10 cellular contexts compared by ENCODE assay signal in genomic region chr2:96508521-96509113, GRCh38. TPM values are rescaled to one million over a fixed set of nuclear protein-coding genes. Genes with fewer than 3 reads are reported as not detected.
DNase-seq lines count a peak whose midpoint lies in the region; ATAC-seq, FAIRE-seq and TF ChIP-seq lines count a peak whose summit lies in the region.
"Had no signal": no experiment of that assay in that cellular context is flagged by ENCODE, and none has a peak within 500 bp of the region (broad histone marks: within the 10 kb centered on the region; RNA-seq: fewer than 3 reads in every experiment).

No MANE protein-coding gene starts in this region.

- H3K27me3 Mint-ChIP-seq in astrocyte (ENCODE audit: low read depth, unreplicated experiment) (peaks cover 28% of the 10 kb centered on the region), memory B cell (peaks cover 2% of the 10 kb centered on the region)

- H3K9ac ChIP-seq in BLaER1 = no peak overlapping the region
- H3K9ac ChIP-seq in astrocyte (ENCODE audit: low read length) = no peak overlapping the region

- no peaks in the 10 kb centered on the region for H3K36me3 Mint-ChIP-seq in astrocyte (ENCODE audit: low read depth, unreplicated experiment)
- H3K36me3 Mint-ChIP-seq in memory B cell = no peaks in the 10 kb centered on the region
- H3K36me3 Mint-ChIP-seq: CD4-positive, alpha-beta memory T cell had no signal

- H3K9me3 ChIP-seq in BLaER1 (no peaks in the 10 kb centered on the region), astrocyte (ENCODE audit: insufficient read depth, low read depth, low read length) (no peaks in the 10 kb centered on the region)
- H3K9me3 ChIP-seq: gastrocnemius medialis had no signal

- H3K27ac ChIP-seq in BLaER1 (no peak overlapping the region), astrocyte (ENCODE audit: low read depth, low read length) (no peak overlapping the region)

- H3K27me3 ChIP-seq in BLaER1 (no peaks in the 10 kb centered on the region), astrocyte (ENCODE audit: insufficient read depth, low read length) (peaks cover 7% of the 10 kb centered on the region)
- H3K27me3 ChIP-seq: gastrocnemius medialis had no signal

- H3K4me2 ChIP-seq in BLaER1 = peak overlapping the region; percentile 83
- H3K4me2 ChIP-seq in astrocyte (ENCODE audit: low read length) = peak overlapping the region; percentile 82

- FAIRE-seq in astrocyte (lab: Jason Lieb, UNC) (no peak), RCC 7860 (lab: Jason Lieb, UNC) (no peak)

- DNase-seq in astrocyte (ENCODE audit: low read depth) (no peak), memory B cell (ENCODE audit: low spot score in 2 of 2) (no peak), RCC 7860 (ENCODE audit: low spot score) (no peak), NCI-H345 (lab: John Stamatoyannopoulos, UW) (no peak), NCI-H2081 treated with DMSO at 0.1 percent for 48 hours (lab: John Stamatoyannopoulos, UW) (no peak)

- no peak overlapping the region for H3K4me3 ChIP-seq in BLaER1
- no peak overlapping the region for H3K4me3 ChIP-seq in astrocyte (ENCODE audit: insufficient read depth, low read depth, low read length)

- no peak for TF ChIP-seq CTCF in astrocyte (IDR thresholded peaks at IDR 0.05; ENCODE audit: insufficient read depth, low read depth, low read length)

- H4K20me1 ChIP-seq in BLaER1 (no peaks in the 10 kb centered on the region), astrocyte (ENCODE audit: insufficient read depth, low read length) (no peaks in the 10 kb centered on the region)

- H3K4me3 Mint-ChIP-seq in astrocyte (ENCODE audit: unreplicated experiment) = no peak overlapping the region
- peak overlapping the region; percentile 73 for H3K4me3 Mint-ChIP-seq in memory B cell

- H2AFZ ChIP-seq in astrocyte (ENCODE audit: low read depth, low read length) = peak overlapping the region; percentile 56

- H3K79me2 ChIP-seq in astrocyte (ENCODE audit: insufficient read depth, low read length) = no peaks in the 10 kb centered on the region

- H3K27ac Mint-ChIP-seq in astrocyte (ENCODE audit: unreplicated experiment) (no peak overlapping the region), memory B cell (no peak overlapping the region)

- ATAC-seq in GM21423 (IDR thresholded peaks at IDR 0.05; ENCODE audit: unreplicated experiment) = peak; percentile 8
- no peak for ATAC-seq in memory B cell (ENCODE audit: low read depth)
- ATAC-seq in GM19351 (IDR thresholded peaks at IDR 0.05; ENCODE audit: unreplicated experiment) = no peak

- peaks cover 35% of the 10 kb centered on the region for H3K4me1 ChIP-seq in BLaER1
- peaks cover 11% of the 10 kb centered on the region for H3K4me1 ChIP-seq in astrocyte (ENCODE audit: insufficient read depth, low read length)

- H3K4me1 Mint-ChIP-seq in astrocyte (ENCODE audit: low read depth, unreplicated experiment) (peaks cover 12% of the 10 kb centered on the region), memory B cell (peaks cover 11% of the 10 kb centered on the region)

- H3K9me3 Mint-ChIP-seq in astrocyte (ENCODE audit: unreplicated experiment) = no peaks in the 10 kb centered on the region
- H3K9me3 Mint-ChIP-seq in memory B cell = no peaks in the 10 kb centered on the region
- H3K9me3 Mint-ChIP-seq: CD4-positive, alpha-beta memory T cell had no signal

- no peaks in the 10 kb centered on the region for H3K36me3 ChIP-seq in BLaER1
- H3K36me3 ChIP-seq in astrocyte (ENCODE audit: insufficient read depth, low read length) = no peaks in the 10 kb centered on the region
- H3K36me3 ChIP-seq: gastrocnemius medialis had no signal

RNA-seq across cellular contexts. Expression of gene NEURL3, which starts 3.5 kb away (rescaled TPM):
- total RNA-seq in astrocyte = 0.34 and 0.38 TPM in 2 replicates
- total RNA-seq: gastrocnemius medialis had no signal

RNA-seq across cellular contexts. Expression of gene ARID5A, which starts 27.9 kb away (rescaled TPM):
- total RNA-seq in astrocyte = 11.3 and 11.8 TPM in 2 replicates
